23 cellular contexts compared by ENCODE assay signal in genomic region chr7:104938741-104939390, GRCh38.
DNase-seq lines count a peak whose midpoint lies in the region; ATAC-seq and TF ChIP-seq lines count a peak whose summit lies in the region.
"Had no signal": no experiment of that assay in that cellular context is flagged by ENCODE, and none has a peak within 500 bp of the region (broad histone marks: within the 10 kb centered on the region; RNA-seq: fewer than 3 reads in every experiment).

No MANE protein-coding gene starts in this region.

- H3K27ac Mint-ChIP-seq in T-helper 2 cell treated with Interferon-gamma antibody and Interleukin-4, amounts not matched to agents 5 μg/mL and 100 μg/mL, for 36 hours: peak overlapping the region; percentile 3
- peak overlapping the region; percentile 22 for H3K27ac Mint-ChIP-seq in activated naive CD8-positive, alpha-beta T cell treated with anti-CD3 and anti-CD28 coated beads, Interleukin-2, amount 10 ng/mL, durations not matched to agents 7 days and 5 days
- H3K27ac Mint-ChIP-seq in nephron progenitor cell: peak overlapping the region; percentile 6
- H3K27ac Mint-ChIP-seq: type B pancreatic cell, WTC11 had no signal

- H3K9me3 Mint-ChIP-seq in T-helper 2 cell treated with Interferon-gamma antibody and Interleukin-4, amounts not matched to agents 5 μg/mL and 100 μg/mL, for 36 hours: peaks cover 3% of the 10 kb centered on the region
- H3K9me3 Mint-ChIP-seq in activated naive CD8-positive, alpha-beta T cell treated with anti-CD3 and anti-CD28 coated beads, Interleukin-2, amount 10 ng/mL, durations not matched to agents 7 days and 5 days: no peaks in the 10 kb centered on the region
- H3K9me3 Mint-ChIP-seq in nephron progenitor cell: peaks cover 22% of the 10 kb centered on the region
- H3K9me3 Mint-ChIP-seq: activated naive CD4-positive, alpha-beta T cell treated with anti-CD3 and anti-CD28 coated beads, Interleukin-2, amount 50 U/mL, for 72 hours; type B pancreatic cell had no signal

- no TSS peak for BruUV-seq in IMR-90 (replicated peaks; lab: Mats Ljungman, UMichigan)

- TF ChIP-seq CTCF in IMR-90 (conservative IDR thresholded peaks at IDR 0.05; ENCODE audit: low read depth, low read length) (no peak), nephron progenitor cell (IDR thresholded peaks at IDR 0.05) (no peak), right atrium auricular region (IDR thresholded peaks at IDR 0.05) (no peak), ascending aorta (IDR thresholded peaks at IDR 0.05) (no peak)

- H2AK9ac ChIP-seq in IMR-90 (replicated peaks; ENCODE audit: low read depth, low read length, poor library complexity): no peak overlapping the region

- H3K4me3 Mint-ChIP-seq in T-helper 2 cell treated with Interferon-gamma antibody and Interleukin-4, amounts not matched to agents 5 μg/mL and 100 μg/mL, for 36 hours: peak overlapping the region; percentile 0
- H3K4me3 Mint-ChIP-seq in activated naive CD8-positive, alpha-beta T cell treated with anti-CD3 and anti-CD28 coated beads, Interleukin-2, amount 10 ng/mL, durations not matched to agents 7 days and 5 days: no peak overlapping the region
- H3K4me3 Mint-ChIP-seq in nephron progenitor cell: peak overlapping the region; percentile 0
- H3K4me3 Mint-ChIP-seq: type B pancreatic cell, WTC11 had no signal

- no peaks in the 10 kb centered on the region for H3K27me3 Mint-ChIP-seq in T-helper 2 cell treated with Interferon-gamma antibody and Interleukin-4, amounts not matched to agents 5 μg/mL and 100 μg/mL, for 36 hours (ENCODE audit: low read depth)
- no peaks in the 10 kb centered on the region for H3K27me3 Mint-ChIP-seq in activated naive CD8-positive, alpha-beta T cell treated with anti-CD3 and anti-CD28 coated beads, Interleukin-2, amount 10 ng/mL, durations not matched to agents 7 days and 5 days
- H3K27me3 Mint-ChIP-seq in nephron progenitor cell (ENCODE audit: low read depth, poor library complexity): peaks cover 3% of the 10 kb centered on the region
- H3K27me3 Mint-ChIP-seq: type B pancreatic cell had no signal

- H2AK5ac ChIP-seq in IMR-90 (ENCODE audit: low read depth, low read length): no peak overlapping the region

- H3K27me3 ChIP-seq in IMR-90 (ENCODE audit: control insufficient read depth, insufficient read depth, low read length) (no peaks in the 10 kb centered on the region), right atrium auricular region (no peaks in the 10 kb centered on the region), ascending aorta (no peaks in the 10 kb centered on the region)
- H3K27me3 ChIP-seq: heart left ventricle had no signal

- H2BK15ac ChIP-seq in IMR-90 (ENCODE audit: low read depth, low read length): no peak overlapping the region

- no peak overlapping the region for H2BK5ac ChIP-seq in IMR-90 (ENCODE audit: low read depth, low read length, poor library complexity, severe bottlenecking)

- in situ Hi-C loops in IMR-90 (cut with MboI; ENCODE audit: low sequenced_read_pairs): no loop called here

- H3K9me1 ChIP-seq in IMR-90 (ENCODE audit: insufficient read depth, low read length): 0 out of 2 replicates have a peak, but pooled peaks cover 6% of the 10 kb centered on the region

- H3K9me3 ChIP-seq in IMR-90 (ENCODE audit: control insufficient read depth, insufficient read depth, low read length) (no peaks in the 10 kb centered on the region), right atrium auricular region (no peaks in the 10 kb centered on the region), ascending aorta (no peaks in the 10 kb centered on the region)
- H3K9me3 ChIP-seq: heart left ventricle, lower lobe of right lung had no signal

- POLR2A ChIA-PET in IMR-90 (lab: Charles Lee; ENCODE audit: unreplicated experiment): no interaction called here
- POLR2A ChIA-PET in activated naive CD8-positive, alpha-beta T cell treated with anti-CD3 and anti-CD28 coated beads, Interleukin-2, amount 10 ng/mL, durations not matched to agents 7 days and 5 days (lab: Charles Lee): interaction anchor here (10.2 kb wide), 1 partner anchor 75 kb away, joined by 143 read pairs; the partner anchor contains the start of gene KMT2E

- H3K4ac ChIP-seq in IMR-90 (ENCODE audit: low read depth, low read length): no peak overlapping the region

- no peak overlapping the region for H2BK20ac ChIP-seq in IMR-90 (ENCODE audit: low read depth, low read length)

- H3K23ac ChIP-seq in IMR-90 (ENCODE audit: low read depth, low read length): no peak overlapping the region

- no peak overlapping the region for H3K27ac ChIP-seq in IMR-90 (ENCODE audit: insufficient read depth, low read length)
- H3K27ac ChIP-seq in right atrium auricular region: no peak overlapping the region
- H3K27ac ChIP-seq in ascending aorta: no peak overlapping the region
- H3K27ac ChIP-seq: heart left ventricle, lower lobe of right lung, RWPE1 had no signal

- no peak overlapping the region for H4K8ac ChIP-seq in IMR-90 (ENCODE audit: low read depth in 2 of 2, low read length in 2 of 2)

- no peaks in the 10 kb centered on the region for H3K79me1 ChIP-seq in IMR-90 (ENCODE audit: low read depth in 1 of 2, low read length in 2 of 2)

- TF ChIP-seq POLR2A in IMR-90 (IDR thresholded peaks at IDR 0.05; ENCODE audit: low read depth, low read length): no peak

- H3K4me3 ChIP-seq in IMR-90 (ENCODE audit: insufficient read depth, low read depth, low read length): no peak overlapping the region
- no peak overlapping the region for H3K4me3 ChIP-seq in right atrium auricular region
- H3K4me3 ChIP-seq in ascending aorta: no peak overlapping the region
- H3K4me3 ChIP-seq: heart left ventricle, lower lobe of right lung had no signal

- H3K56ac ChIP-seq in IMR-90 (ENCODE audit: extremely low read depth, insufficient read depth, low read length): no peak overlapping the region

- H2AFZ ChIP-seq in IMR-90 (replicated peaks; ENCODE audit: low read length, poor library complexity): no peak overlapping the region

- CTCF ChIA-PET in IMR-90 (lab: Yijun Ruan, JAX): no interaction called here

- no CpG with 5 or more reads among the region's 1 CpG for WGBS in IMR-90 (ENCODE audit: extremely low coverage in 2 of 2, insufficient read length in 1 of 2), 2 experiments

- no peak overlapping the region for H3K18ac ChIP-seq in IMR-90 (ENCODE audit: low read depth, low read length)

- TF ChIP-seq RAD21 in IMR-90 (IDR thresholded peaks at IDR 0.05; ENCODE audit: low read length): no peak

- intact Hi-C loops in IMR-90 (cut with micrococcal nuclease) (no loop called here), ascending aorta (cut with DNase I) (no loop called here)

- no peak overlapping the region for H2BK120ac ChIP-seq in IMR-90 (ENCODE audit: low read depth, low read length)

- H3K4me1 ChIP-seq in IMR-90 (ENCODE audit: control insufficient read depth, insufficient read depth, low read length): no peaks in the 10 kb centered on the region
- H3K4me1 ChIP-seq in right atrium auricular region: peaks cover 0 to 4% of the 10 kb centered on the region in 2 donors
- peaks cover 0 to 4% of the 10 kb centered on the region in 2 donors for H3K4me1 ChIP-seq in ascending aorta

- H3K14ac ChIP-seq in IMR-90 (replicated peaks; ENCODE audit: low read depth, low read length): 0 out of 2 replicates have a peak overlapping the region, but pooled peaks have one; percentile 29

- H4K5ac ChIP-seq in IMR-90 (ENCODE audit: low read depth, low read length): no peak overlapping the region

- DNase-seq in T-helper 2 cell treated with Interferon-gamma antibody and Interleukin-4, amounts not matched to agents 5 μg/mL and 100 μg/mL, for 36 hours (ENCODE audit: low spot score): no peak
- no peak for DNase-seq in T-helper 2 cell
- DNase-seq in IMR-90: no peak
- no peak for DNase-seq in activated naive CD8-positive, alpha-beta T cell treated with anti-CD3 and anti-CD28 coated beads, Interleukin-2, amount 10 ng/mL, durations not matched to agents 7 days and 5 days
- no peak for DNase-seq in nephron progenitor cell
- no peak for DNase-seq in SIG-M5 (lab: John Stamatoyannopoulos, UW)
- DNase-seq in right atrium auricular region (ENCODE audit: low spot score): no peak
- DNase-seq in ascending aorta (ENCODE audit: low spot score in 2 of 2): no peak
- DNase-seq: activated CD8-positive, alpha-beta memory T cell treated with anti-CD3 and anti-CD28 coated beads, Interleukin-2, amount 50 U/mL, for 48 hours; C1 segment of cervical spinal cord; caudate nucleus; effector CD8-positive, alpha-beta T cell; heart left ventricle; lower lobe of right lung; NCI-H1694 treated with DMSO at 0.1 percent for 48 hours; NCI-H226; stimulated activated CD4-positive, alpha-beta T cell treated with anti-CD3 and anti-CD28 coated beads, Interleukin-12 subunit alpha, Interleukin-12 subunit beta, amount 100 ng/mL, for 4 hours; stimulated activated naive CD4-positive, alpha-beta T cell had no signal

- peaks cover 28% of the 10 kb centered on the region for H3K4me1 Mint-ChIP-seq in T-helper 2 cell treated with Interferon-gamma antibody and Interleukin-4, amounts not matched to agents 5 μg/mL and 100 μg/mL, for 36 hours (ENCODE audit: low read depth)
- peaks cover 33% of the 10 kb centered on the region for H3K4me1 Mint-ChIP-seq in activated naive CD8-positive, alpha-beta T cell treated with anti-CD3 and anti-CD28 coated beads, Interleukin-2, amount 10 ng/mL, durations not matched to agents 7 days and 5 days
- peaks cover 59% of the 10 kb centered on the region for H3K4me1 Mint-ChIP-seq in nephron progenitor cell

- dilution Hi-C loops in IMR-90 (cut with HindIII; ENCODE audit: low sequenced_read_pairs, unreplicated experiment): no loop called here

- H3K4me2 ChIP-seq in IMR-90 (ENCODE audit: low read depth, low read length): no peak overlapping the region

- no peaks in the 10 kb centered on the region for H4K20me1 ChIP-seq in IMR-90 (ENCODE audit: insufficient read depth, low read length)

- no peak for ATAC-seq in IMR-90 (ENCODE audit: low read depth)
- ATAC-seq in activated naive CD8-positive, alpha-beta T cell treated with anti-CD3 and anti-CD28 coated beads, Interleukin-2, amount 10 ng/mL, durations not matched to agents 7 days and 5 days (ENCODE audit: low read depth): no peak
- ATAC-seq: activated naive CD4-positive, alpha-beta T cell treated with anti-CD3 and anti-CD28 coated beads, Interleukin-2, amount 50 U/mL, for 72 hours; HCT116; heart left ventricle; lower lobe of right lung; WTC11 had no signal

- H4K91ac ChIP-seq in IMR-90 (ENCODE audit: insufficient read depth, low read depth, low read length): no peak overlapping the region

- H3K36me3 ChIP-seq in IMR-90 (ENCODE audit: control insufficient read depth, insufficient read depth, low read length) (no peaks in the 10 kb centered on the region), right atrium auricular region (no peaks in the 10 kb centered on the region), ascending aorta (no peaks in the 10 kb centered on the region)
- H3K36me3 ChIP-seq: heart left ventricle, lower lobe of right lung had no signal

- H3K9ac ChIP-seq in IMR-90 (ENCODE audit: low read depth, low read length): no peak overlapping the region

- peaks cover 8% of the 10 kb centered on the region for H3K36me3 Mint-ChIP-seq in T-helper 2 cell treated with Interferon-gamma antibody and Interleukin-4, amounts not matched to agents 5 μg/mL and 100 μg/mL, for 36 hours (ENCODE audit: low read depth)
- H3K36me3 Mint-ChIP-seq in activated naive CD8-positive, alpha-beta T cell treated with anti-CD3 and anti-CD28 coated beads, Interleukin-2, amount 10 ng/mL, durations not matched to agents 7 days and 5 days: peaks cover 3% of the 10 kb centered on the region
- H3K36me3 Mint-ChIP-seq in nephron progenitor cell (ENCODE audit: low read depth): peaks cover 11% of the 10 kb centered on the region
- H3K36me3 Mint-ChIP-seq: type B pancreatic cell, WTC11 had no signal
